Comparison of ENCODE assay signal across 24 cellular contexts in the genomic region with DNA sequence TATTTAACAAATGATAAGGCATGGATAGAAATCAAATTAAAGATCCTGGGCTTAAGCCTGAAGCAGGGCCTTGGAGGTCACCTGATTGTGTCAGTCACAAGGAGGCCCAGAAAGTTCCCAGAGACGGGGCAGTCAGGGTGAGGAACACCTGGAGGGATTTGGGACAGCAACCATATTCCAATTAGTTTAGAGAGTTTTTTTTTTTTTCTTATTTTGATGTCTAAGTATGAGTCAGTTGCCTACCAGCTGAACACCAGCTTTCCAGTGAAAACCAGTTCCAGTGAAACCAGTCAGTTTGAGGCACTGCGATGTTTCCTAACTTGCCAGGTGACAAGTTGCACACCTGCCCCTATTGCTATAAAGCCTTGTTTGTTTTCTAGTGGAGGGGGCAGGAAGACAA.
DNase-seq lines count a peak whose midpoint lies in the region; ATAC-seq and TF ChIP-seq lines count a peak whose summit lies in the region.
"Had no signal": no experiment of that assay in that cellular context is flagged by ENCODE, and none has a peak within 500 bp of the region (broad histone marks: within the 10 kb centered on the region; RNA-seq: fewer than 3 reads in every experiment).

No MANE protein-coding gene starts in this region.

- DNase-seq in DMS53 treated with DMSO at 0.1 percent for 48 hours (lab: John Stamatoyannopoulos, UW; ENCODE audit: unreplicated experiment), result peak; percentile 63
- DNase-seq in NCI-H2029 treated with DMSO at 0.1 percent for 48 hours (lab: John Stamatoyannopoulos, UW), result peak; percentile 84
- peak; percentile 0 for DNase-seq in RWPE1 (ENCODE audit: low spot score)
- no peak for DNase-seq in left lobe of liver (ENCODE audit: low spot score)
- DNase-seq in NCI-H1930 (lab: John Stamatoyannopoulos, UW), result no peak
- DNase-seq: activated CD8-positive, alpha-beta T cell treated with anti-CD3 and anti-CD28 coated beads, Interleukin-2, amount 10 ng/mL, durations not matched to agents 7 days and 5 days; activated naive CD4-positive, alpha-beta T cell treated with anti-CD3 and anti-CD28 coated beads, Interleukin-2, amount 50 U/mL, for 16 hours; activated T-cell treated with anti-CD3 and anti-CD28 coated beads, Interleukin-2, amount 50 U/mL, for 4 hours; CD8-positive, alpha-beta T cell; effector memory CD4-positive, alpha-beta T cell; EL; heart right ventricle; immature natural killer cell; naive B cell; NCI-H1694; NCI-H526 treated with DMSO at 0.1 percent for 48 hours; stimulated activated naive CD4-positive, alpha-beta T cell; T-helper 9 cell; tibial artery had no signal

- no peak for TF ChIP-seq CTCF in RWPE1 (conservative IDR thresholded peaks at IDR 0.05; ENCODE audit: low read depth)

- POLR2A ChIA-PET in RWPE1 (lab: Yijun Ruan, JAX; ENCODE audit: low non-redundant PET), result no interaction called here

- CTCF ChIA-PET in RWPE1 (lab: Yijun Ruan, JAX), result interaction anchor here (0.7 kb wide), 1 partner anchor 40 kb away, joined by 4 read pairs; no protein-coding TSS in a partner anchor

- peak; percentile 52 for ATAC-seq in left lobe of liver
- no peak for ATAC-seq in HG02852 (IDR thresholded peaks at IDR 0.05; ENCODE audit: unreplicated experiment)
- no peak for ATAC-seq in GM21576 (IDR thresholded peaks at IDR 0.05; ENCODE audit: unreplicated experiment)
- no peak for ATAC-seq in GM18861 (IDR thresholded peaks at IDR 0.05; ENCODE audit: unreplicated experiment)
- ATAC-seq: activated CD8-positive, alpha-beta T cell treated with anti-CD3 and anti-CD28 coated beads, Interleukin-2, amount 10 ng/mL, durations not matched to agents 7 days and 5 days; activated T-cell treated with anti-CD3 and anti-CD28 coated beads, Interleukin-2, amount 50 U/mL, for 4 hours; CD8-positive, alpha-beta T cell; GM23338; heart right ventricle had no signal

- no peak overlapping the region for H3K27ac ChIP-seq in RWPE1
- H3K27ac ChIP-seq: ascending aorta, heart right ventricle, tibial artery had no signal

Comparison
In these comparisons a context has a peak if more than half of its experiments do, and no peak if none do; other contexts are left out.
1. DNase-seq: peak in DMS53 treated with DMSO at 0.1 percent for 48 hours (single experiment), NCI-H2029 treated with DMSO at 0.1 percent for 48 hours (single experiment) and RWPE1 (single experiment); none in left lobe of liver (single experiment) and NCI-H1930 (0 of 2).